In genomic region chr21:20570824-20571232, GRCh38 we compare ENCODE assay signal across 14 cellular contexts.
A peak's percentile ranks its signal among the peaks of the same experiment; 100 is the strongest.
DNase-seq lines count a peak whose midpoint lies in the region; ATAC-seq and TF ChIP-seq lines count a peak whose summit lies in the region.
"Had no signal": no experiment of that assay in that cellular context is flagged by ENCODE, and none has a peak within 500 bp of the region (broad histone marks: within the 10 kb centered on the region; RNA-seq: fewer than 3 reads in every experiment).

No MANE protein-coding gene starts in this region.

- no peak overlapping the region for H3K27ac ChIP-seq in VCaP
- H3K27ac ChIP-seq: gastrocnemius medialis had no signal

- in situ Hi-C loops in KBM-7 (cut with MboI; ENCODE audit: low pct_unique_long_range_greater_than_20kb, low sequenced_read_pairs) = no loop called here

- TF ChIP-seq CTCF in VCaP (conservative IDR thresholded peaks at IDR 0.05) = peak; percentile 62

- no peak for ATAC-seq in HG02623 (IDR thresholded peaks at IDR 0.05; ENCODE audit: unreplicated experiment)
- ATAC-seq: activated CD4-positive, alpha-beta T cell treated with anti-CD3 and anti-CD28 coated beads for 36 hours; gastrocnemius medialis had no signal

- peak; percentile 87 for DNase-seq in ELF-1 (ENCODE audit: low read depth, low spot score)
- DNase-seq in KBM-7 = peak; percentile 68
- DNase-seq in inferior parietal cortex (ENCODE audit: extremely low spot score) = peak; percentile 15
- no peak for DNase-seq in kidney tubule cell (ENCODE audit: low spot score)
- DNase-seq in NAMALWA (ENCODE audit: low spot score) = no peak
- no peak for DNase-seq in 8988T
- DNase-seq: activated CD4-positive, alpha-beta T cell treated with anti-CD3 and anti-CD28 coated beads for 36 hours; activated T-cell treated with anti-CD3 and anti-CD28 coated beads for 4 hours; DMS79 treated with DMSO at 0.1 percent for 48 hours; gastrocnemius medialis; NCI-H1105 treated with DMSO at 0.1 percent for 48 hours; NCI-H446 treated with DMSO at 0.1 percent for 48 hours had no signal

Comparison
In these comparisons a context has a peak if more than half of its experiments do, and no peak if none do; other contexts are left out.
1. DNase-seq: peak in ELF-1 (single experiment), KBM-7 (single experiment) and inferior parietal cortex (single experiment); none in kidney tubule cell (single experiment), NAMALWA (single experiment) and 8988T (single experiment).